In genomic region chr13:40676007-40676406, GRCh38 we compare ENCODE assay signal across 1 cellular context.
TF ChIP-seq lines count a peak whose summit lies in the region.

No MANE protein-coding gene starts in this region.

TF ChIP-seq in K562, 482 proteins besides CTCF, POLR2A, EP300 and RAD21 (continued from another document):
- TF ChIP-seq ZBTB43 (CRISPR knock-in tag; IDR thresholded peaks at IDR 0.05) (no peak), C11orf30 (IDR thresholded peaks at IDR 0.05; ENCODE audit: low read depth) (peak; percentile 16; the same call in 1 of the 2 replicates), KDM4B (IDR thresholded peaks at IDR 0.05; ENCODE audit: borderline replicate concordance in 2 of 2, low read depth in 1 of 2) (no peak), ZNF316 (IDR thresholded peaks at IDR 0.05) (peak; percentile 61), USF1 (CRISPR knock-in tag; IDR thresholded peaks at IDR 0.05) (no peak), EGR1 (conservative IDR thresholded peaks at IDR 0.05) (no peak), CBFA2T3 (IDR thresholded peaks at IDR 0.05) (no peak), ZNF561 (CRISPR knock-in tag; conservative IDR thresholded peaks at IDR 0.05) (no peak), E2F1 (CRISPR knock-in tag; IDR thresholded peaks at IDR 0.05) (no peak), MNT (conservative IDR thresholded peaks at IDR 0.05) (no peak), SP2 (IDR thresholded peaks at IDR 0.05; ENCODE audit: extremely low read depth, low read depth, low read length, poor library complexity, severe bottlenecking) (no peak), NCOA2 (IDR thresholded peaks at IDR 0.05; ENCODE audit: partially characterized antibody in 2 of 2) (no peak), RHOXF2B (CRISPR knock-in tag; conservative IDR thresholded peaks at IDR 0.05) (no peak), POLR2AphosphoS2 (IDR thresholded peaks at IDR 0.05; ENCODE audit: low read length) (no peak), GTF2E2 (tag; IDR thresholded peaks at IDR 0.05) (no peak), SPI1 (IDR thresholded peaks at IDR 0.05; ENCODE audit: borderline replicate concordance, low read depth, low read length) (no peak), JUND (IDR thresholded peaks at IDR 0.05; ENCODE audit: borderline replicate concordance, low read depth, low read length) (no peak), JUND (tag; IDR thresholded peaks at IDR 0.05; ENCODE audit: borderline replicate concordance, low read depth, low read length) (no peak), TOE1 (IDR thresholded peaks at IDR 0.05; ENCODE audit: borderline replicate concordance) (no peak), TOE1 (CRISPR knock-in tag; IDR thresholded peaks at IDR 0.05; ENCODE audit: borderline replicate concordance, low read depth) (no peak), ZNF639 (CRISPR knock-in tag; conservative IDR thresholded peaks at IDR 0.05 in 1 of 2, IDR thresholded peaks at IDR 0.05 in 1 of 2) (no peak), MAFG (tag; conservative IDR thresholded peaks at IDR 0.05) (peak; percentile 48), ESRRA (IDR thresholded peaks at IDR 0.05; ENCODE audit: borderline replicate concordance, low read depth) (no peak), SLC30A9 (CRISPR knock-in tag; IDR thresholded peaks at IDR 0.05) (no peak), ZNF354B (CRISPR knock-in tag; IDR thresholded peaks at IDR 0.05) (no peak), ZSCAN29 (IDR thresholded peaks at IDR 0.05) (no peak), TAF15 (IDR thresholded peaks at IDR 0.05; ENCODE audit: low read depth, low read length) (no peak), ZNF740 (CRISPR knock-in tag; IDR thresholded peaks at IDR 0.05) (no peak), ZNF740 (tag; IDR thresholded peaks at IDR 0.05) (no peak), NR2C1 (IDR thresholded peaks at IDR 0.05) (no peak), NR2C1 (tag; IDR thresholded peaks at IDR 0.05) (no peak), CHD1 (IDR thresholded peaks at IDR 0.05; ENCODE audit: low read length) (no peak)
